ENCODE assay signal across 9 cellular contexts in genomic region chr12:88052686-88053085, GRCh38. TPM values are rescaled to one million over a fixed set of nuclear protein-coding genes. Genes with fewer than 3 reads are reported as not detected.
DNase-seq lines count a peak whose midpoint lies in the region; ATAC-seq and TF ChIP-seq lines count a peak whose summit lies in the region.
"Had no signal": no experiment of that assay in that cellular context is flagged by ENCODE, and none has a peak within 500 bp of the region (broad histone marks: within the 10 kb centered on the region; RNA-seq: fewer than 3 reads in every experiment).

No MANE protein-coding gene starts in this region.

- H3K9me3 ChIP-seq in mucosa of descending colon: no peaks in the 10 kb centered on the region

- H3K4me1 Mint-ChIP-seq in chondrocyte (ENCODE audit: low read depth): no peaks in the 10 kb centered on the region

- peak; percentile 60 for ATAC-seq in HG03175 (IDR thresholded peaks at IDR 0.05; ENCODE audit: unreplicated experiment)
- peak; percentile 62 for ATAC-seq in mucosa of descending colon
- no peak for ATAC-seq in HG02610 (IDR thresholded peaks at IDR 0.05; ENCODE audit: unreplicated experiment)
- ATAC-seq in GM21619 (IDR thresholded peaks at IDR 0.05; ENCODE audit: unreplicated experiment): no peak

- H3K4me1 ChIP-seq in mucosa of descending colon (ENCODE audit: low read depth): no peaks in the 10 kb centered on the region

- H3K27me3 Mint-ChIP-seq in chondrocyte (ENCODE audit: low read depth): no peaks in the 10 kb centered on the region

- intact Hi-C loops in mucosa of descending colon (cut with DNase I, micrococcal nuclease): no loop called here

- H3K9me3 Mint-ChIP-seq in chondrocyte (ENCODE audit: low read depth): no peaks in the 10 kb centered on the region

- no peak overlapping the region for H3K27ac Mint-ChIP-seq in chondrocyte (ENCODE audit: unreplicated experiment)

- H3K4me3 ChIP-seq in GM12865 (ENCODE audit: low read depth, low read length) (no peak overlapping the region), mucosa of descending colon (no peak overlapping the region)

- H3K36me3 ChIP-seq in mucosa of descending colon (ENCODE audit: low read depth): no peaks in the 10 kb centered on the region

- no peak overlapping the region for H3K4me3 Mint-ChIP-seq in chondrocyte (ENCODE audit: unreplicated experiment)

- H3K36me3 Mint-ChIP-seq in chondrocyte (ENCODE audit: low read depth): peaks cover 22% of the 10 kb centered on the region

- in situ Hi-C loops in ACHN (cut with HindIII; ENCODE audit: low pct_ligation_motif_present, low pct_unique_long_range_greater_than_20kb, low sequenced_read_pairs): no loop called here

- DNase-seq in ACHN (peak; percentile 67), GM12865 (ENCODE audit: low read depth) (peak; percentile 26), NCI-H82 treated with DMSO at 0.1 percent for 48 hours (lab: John Stamatoyannopoulos, UW; ENCODE audit: unreplicated experiment) (peak; percentile 38), chondrocyte (ENCODE audit: low spot score) (no peak), mucosa of descending colon (peak in 1 of 3 donors; percentile 35)

- TF ChIP-seq CTCF in GM12865 (IDR thresholded peaks at IDR 0.05; ENCODE audit: insufficient read depth, low read depth, low read length, missing control alignments) (peak; percentile 17), chondrocyte (IDR thresholded peaks at IDR 0.05) (peak; percentile 75), mucosa of descending colon (IDR thresholded peaks at IDR 0.05) (no peak)

RNA-seq across cellular contexts. Expression of gene C12orf50, which starts 23.5 kb away (rescaled TPM):
- 0.31 TPM in 1 of 3 replicates, not detected in the others for total RNA-seq in chondrocyte
- total RNA-seq in mucosa of descending colon: under 1 TPM in 1 of 3 donors, not detected in 2; 0.06 TPM
- total RNA-seq: subcutaneous adipose tissue had no signal

Comparison
In these comparisons a context has a peak if more than half of its experiments do, and no peak if none do; other contexts are left out.
1. ATAC-seq: peak in HG03175 (single experiment) and mucosa of descending colon (single experiment); none in HG02610 (single experiment) and GM21619 (single experiment).